Comparison of ENCODE assay signal across 24 cellular contexts in genomic region chr10:131277969-131278368, GRCh38. TPM values are rescaled to one million over a fixed set of nuclear protein-coding genes. Genes with fewer than 3 reads are reported as not detected.
"Had no signal": no experiment of that assay in that cellular context is flagged by ENCODE, and none has a peak within 500 bp of the region (broad histone marks: within the 10 kb centered on the region; RNA-seq: fewer than 3 reads in every experiment).

No MANE protein-coding gene starts in this region.

- H3K4me3 ChIP-seq: SJSA1, SK-N-MC had no signal

- H3K27me3 ChIP-seq: SJSA1 had no signal

- H3K4me1 ChIP-seq: SJSA1 had no signal

- DNase-seq: KBM-7, MV-4-11, NCI-H1048, NCI-H1105, NCI-H1417, NCI-H1436 treated with DMSO at 0.1 percent for 48 hours, NCI-H1694, NCI-H187 treated with DMSO at 0.1 percent for 48 hours, NCI-H2081, NCI-H2107, NCI-H226, NCI-H446, NCI-H510A, NCI-H524 treated with DMSO at 0.1 percent for 48 hours, NCI-H69, NCI-H774, Right ventricle myocardium superior, RPMI8226, SIG-M5 had no signal

- H3K27ac ChIP-seq: SJSA1, SK-N-MC had no signal

- H3K36me3 ChIP-seq: SJSA1 had no signal

RNA-seq across cellular contexts. Expression of gene TCERG1L, which starts 33.6 kb away (rescaled TPM):
- total RNA-seq: HT-29, LHCN-M2, MCF 10A, Right ventricle myocardium superior, SJSA1 had no signal
